8 cellular contexts compared by ENCODE assay signal in the genomic region with DNA sequence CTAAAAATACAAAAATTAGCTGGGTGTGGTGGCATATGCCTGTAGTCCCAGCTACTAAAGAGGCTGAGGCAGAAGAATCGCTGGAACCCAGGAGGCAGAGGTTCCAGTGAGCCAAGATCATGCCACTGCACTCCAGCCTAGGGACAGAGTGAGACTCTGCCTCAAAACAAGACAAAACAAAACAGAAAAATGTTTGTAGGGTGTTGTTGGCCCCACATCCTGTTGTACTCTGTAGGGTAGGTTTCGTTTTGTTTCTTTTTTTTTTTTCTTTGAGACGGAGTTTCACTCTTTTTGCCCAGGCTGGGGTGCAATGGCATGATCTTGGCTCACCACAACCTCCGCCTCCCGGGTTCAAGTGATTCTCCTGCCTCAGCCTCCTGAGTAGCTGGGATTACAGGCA. TPM values are rescaled to one million over a fixed set of nuclear protein-coding genes. Genes with fewer than 3 reads are reported as not detected.
DNase-seq lines count a peak whose midpoint lies in the region; ATAC-seq and TF ChIP-seq lines count a peak whose summit lies in the region.
"Not testable (repeated sequence)": the region's sequence is repeated elsewhere in the genome, so short reads cannot be mapped to it uniquely, and the experiment has no call there.

No MANE protein-coding gene starts in this region.

- ATAC-seq in GM19035 (IDR thresholded peaks at IDR 0.05; ENCODE audit: unreplicated experiment): peak; percentile 96
- peak; percentile 92 for ATAC-seq in GM21526 (IDR thresholded peaks at IDR 0.05; ENCODE audit: low FRiP score, unreplicated experiment)
- peak; percentile 60 for ATAC-seq in HG02884 (IDR thresholded peaks at IDR 0.05; ENCODE audit: unreplicated experiment)
- ATAC-seq in HG03354 (IDR thresholded peaks at IDR 0.05; ENCODE audit: poor library complexity, severe bottlenecking, unreplicated experiment): peak; percentile 93
- ATAC-seq in activated CD4-positive, alpha-beta T cell treated with anti-CD3 and anti-CD28 coated beads for 36 hours: peak; percentile 91
- peak; percentile 94 for ATAC-seq in stimulated activated effector memory CD8-positive, alpha-beta T cell treated with anti-CD3 and anti-CD28 coated beads, Interleukin-12 subunit alpha, Interleukin-12 subunit beta, amount 100 ng/mL, for 72 hours

- CTCF ChIA-PET in activated CD4-positive, alpha-beta T cell treated with anti-CD3 and anti-CD28 coated beads for 36 hours (lab: Charles Lee): interaction anchor here (0.6 to 5.5 kb wide), 6 partner anchors 8 to 159 kb away, joined by 3 to 23 read pairs (median 5); no protein-coding TSS in a partner anchor

- not testable (repeated sequence) for H3K36me3 Mint-ChIP-seq in activated CD4-positive, alpha-beta T cell treated with anti-CD3 and anti-CD28 coated beads for 36 hours (ENCODE audit: low read depth); activated naive CD8-positive, alpha-beta T cell; stimulated activated effector memory CD8-positive, alpha-beta T cell treated with anti-CD3 and anti-CD28 coated beads, Interleukin-12 subunit alpha, Interleukin-12 subunit beta, amount 100 ng/mL, for 72 hours

- not testable (repeated sequence) for TF ChIP-seq CTCF in GM12865 (IDR thresholded peaks at IDR 0.05; ENCODE audit: insufficient read depth, low read depth, low read length, missing control alignments)

- peak; percentile 78 for DNase-seq in GM12865 (ENCODE audit: low read depth)
- DNase-seq in activated CD4-positive, alpha-beta T cell treated with anti-CD3 and anti-CD28 coated beads for 36 hours: peak; percentile 34
- peak in 1 of 2 donors; percentile 58 for DNase-seq in stimulated activated effector memory CD8-positive, alpha-beta T cell treated with anti-CD3 and anti-CD28 coated beads, Interleukin-12 subunit alpha, Interleukin-12 subunit beta, amount 100 ng/mL, for 72 hours (ENCODE audit: low spot score in 2 of 2)

- H3K4me3 ChIP-seq in GM12865 (ENCODE audit: low read depth, low read length): not testable (repeated sequence)

- H3K4me3 Mint-ChIP-seq in activated CD4-positive, alpha-beta T cell treated with anti-CD3 and anti-CD28 coated beads for 36 hours: peak overlapping the region; percentile 21
- H3K4me3 Mint-ChIP-seq in activated naive CD8-positive, alpha-beta T cell: peak overlapping the region; percentile 32
- peak overlapping the region; percentile 54 for H3K4me3 Mint-ChIP-seq in stimulated activated effector memory CD8-positive, alpha-beta T cell treated with anti-CD3 and anti-CD28 coated beads, Interleukin-12 subunit alpha, Interleukin-12 subunit beta, amount 100 ng/mL, for 72 hours

- intact Hi-C loops in activated CD4-positive, alpha-beta T cell treated with anti-CD3 and anti-CD28 coated beads for 36 hours (cut with DNase I, micrococcal nuclease): loop anchor here in 1 of 2 experiments (2.0 kb wide), 1 partner anchor 15 kb away; no protein-coding TSS in a partner anchor

- peaks cover 53% of the 10 kb centered on the region for H3K4me1 Mint-ChIP-seq in activated CD4-positive, alpha-beta T cell treated with anti-CD3 and anti-CD28 coated beads for 36 hours
- H3K4me1 Mint-ChIP-seq in activated naive CD8-positive, alpha-beta T cell (ENCODE audit: low read depth): peaks cover 38% of the 10 kb centered on the region
- H3K4me1 Mint-ChIP-seq in stimulated activated effector memory CD8-positive, alpha-beta T cell treated with anti-CD3 and anti-CD28 coated beads, Interleukin-12 subunit alpha, Interleukin-12 subunit beta, amount 100 ng/mL, for 72 hours: peaks cover 33% of the 10 kb centered on the region

- H3K27me3 Mint-ChIP-seq in activated CD4-positive, alpha-beta T cell treated with anti-CD3 and anti-CD28 coated beads for 36 hours; activated naive CD8-positive, alpha-beta T cell: not testable (repeated sequence)

- POLR2A ChIA-PET in activated CD4-positive, alpha-beta T cell treated with anti-CD3 and anti-CD28 coated beads for 36 hours (lab: Charles Lee): not testable (repeated sequence)

- peak overlapping the region; percentile 80 for H3K27ac Mint-ChIP-seq in activated CD4-positive, alpha-beta T cell treated with anti-CD3 and anti-CD28 coated beads for 36 hours
- peak overlapping the region; percentile 78 for H3K27ac Mint-ChIP-seq in activated naive CD8-positive, alpha-beta T cell
- H3K27ac Mint-ChIP-seq in stimulated activated effector memory CD8-positive, alpha-beta T cell treated with anti-CD3 and anti-CD28 coated beads, Interleukin-12 subunit alpha, Interleukin-12 subunit beta, amount 100 ng/mL, for 72 hours: peak overlapping the region; percentile 92

- H3K9me3 Mint-ChIP-seq in activated CD4-positive, alpha-beta T cell treated with anti-CD3 and anti-CD28 coated beads for 36 hours (ENCODE audit: low read depth); activated naive CD8-positive, alpha-beta T cell (ENCODE audit: low read depth); stimulated activated effector memory CD8-positive, alpha-beta T cell treated with anti-CD3 and anti-CD28 coated beads, Interleukin-12 subunit alpha, Interleukin-12 subunit beta, amount 100 ng/mL, for 72 hours: not testable (repeated sequence)

RNA-seq across cellular contexts. Expression of a gene that starts 25.7 kb away (rescaled TPM):
- total RNA-seq in activated CD4-positive, alpha-beta T cell treated with anti-CD3 and anti-CD28 coated beads for 36 hours: 1,000 to 10,000 TPM; 2,604 to 3,375 TPM
